In genomic region chr5:159987031-159987674, GRCh38 we compare ENCODE assay signal across 8 cellular contexts. TPM values are rescaled to one million over a fixed set of nuclear protein-coding genes. Genes with fewer than 3 reads are reported as not detected.
A peak's percentile ranks its signal among the peaks of the same experiment; 100 is the strongest.
DNase-seq lines count a peak whose midpoint lies in the region; ATAC-seq lines count a peak whose summit lies in the region.

No MANE protein-coding gene starts in this region.

- H3K27me3 ChIP-seq in BLaER1 treated with 17β-estradiol and CSF1 and Interleukin-3, amounts not matched to agents 10 nM and 100 nM, result peaks cover 15 to 36% (median 28%) of the 10 kb centered on the region in 11 experiments; a peak in 20 of 22 replicates

- H3K36me3 Mint-ChIP-seq in activated CD8-positive, alpha-beta T cell treated with anti-CD3 and anti-CD28 coated beads, Interleukin-2, amount 10 ng/mL, durations not matched to agents 7 days and 5 days (ENCODE audit: low read depth), result no peaks in the 10 kb centered on the region
- no peaks in the 10 kb centered on the region for H3K36me3 Mint-ChIP-seq in memory B cell

- H3K27ac Mint-ChIP-seq in activated CD8-positive, alpha-beta T cell treated with anti-CD3 and anti-CD28 coated beads, Interleukin-2, amount 10 ng/mL, durations not matched to agents 7 days and 5 days, result no peak overlapping the region
- H3K27ac Mint-ChIP-seq in memory B cell, result peak overlapping the region; percentile 86

- H3K27me3 Mint-ChIP-seq in activated CD8-positive, alpha-beta T cell treated with anti-CD3 and anti-CD28 coated beads, Interleukin-2, amount 10 ng/mL, durations not matched to agents 7 days and 5 days (ENCODE audit: low read depth), result peaks cover 46% of the 10 kb centered on the region
- peaks cover 10% of the 10 kb centered on the region for H3K27me3 Mint-ChIP-seq in memory B cell

- H3K9me3 Mint-ChIP-seq in activated CD8-positive, alpha-beta T cell treated with anti-CD3 and anti-CD28 coated beads, Interleukin-2, amount 10 ng/mL, durations not matched to agents 7 days and 5 days (ENCODE audit: insufficient read depth), result no peaks in the 10 kb centered on the region
- no peaks in the 10 kb centered on the region for H3K9me3 Mint-ChIP-seq in memory B cell

- peaks cover 5% of the 10 kb centered on the region for H3K4me1 Mint-ChIP-seq in activated CD8-positive, alpha-beta T cell treated with anti-CD3 and anti-CD28 coated beads, Interleukin-2, amount 10 ng/mL, durations not matched to agents 7 days and 5 days (ENCODE audit: low read depth)
- no peaks in the 10 kb centered on the region for H3K4me1 Mint-ChIP-seq in memory B cell

- H3K9me3 ChIP-seq in BLaER1 treated with 17β-estradiol and CSF1 and Interleukin-3, amounts not matched to agents 10 nM and 100 nM (replicated peaks in 1 of 11), result peaks cover 0 to 4% (median 0%) of the 10 kb centered on the region in 11 experiments; a peak in 3 of 22 replicates

- no peak overlapping the region for H3K27ac ChIP-seq in BLaER1 treated with 17β-estradiol and CSF1 and Interleukin-3, amounts not matched to agents 10 nM and 100 nM

- peak; percentile 93 for ATAC-seq in GM19397 (IDR thresholded peaks at IDR 0.05; ENCODE audit: unreplicated experiment)
- ATAC-seq in HG03521 (IDR thresholded peaks at IDR 0.05; ENCODE audit: unreplicated experiment), result peak; percentile 75
- ATAC-seq in activated CD8-positive, alpha-beta T cell treated with anti-CD3 and anti-CD28 coated beads, Interleukin-2, amount 10 ng/mL, durations not matched to agents 7 days and 5 days, result peak; percentile 98
- ATAC-seq in memory B cell (ENCODE audit: low read depth), result peak; percentile 88

- H3K4me3 ChIP-seq in BLaER1 treated with 17β-estradiol and CSF1 and Interleukin-3, amounts not matched to agents 10 nM and 100 nM, result peak overlapping the region; percentile 40 to 69 (median 51); a peak in 18 of 20 replicates

- POLR2A ChIA-PET in activated CD8-positive, alpha-beta T cell treated with anti-CD3 and anti-CD28 coated beads, Interleukin-2, amount 10 ng/mL, durations not matched to agents 7 days and 5 days (lab: Charles Lee), result no interaction called here

- H3K4me1 ChIP-seq in BLaER1 treated with 17β-estradiol and CSF1 and Interleukin-3, amounts not matched to agents 10 nM and 100 nM, result peaks cover 0 to 16% (median 10%) of the 10 kb centered on the region in 10 experiments; a peak in 12 of 20 replicates

- H3K36me3 ChIP-seq in BLaER1 treated with 17β-estradiol and CSF1 and Interleukin-3, amounts not matched to agents 10 nM and 100 nM, result no peaks in the 10 kb centered on the region

- H3K4me2 ChIP-seq in BLaER1 treated with 17β-estradiol and CSF1 and Interleukin-3, amounts not matched to agents 10 nM and 100 nM, result peak overlapping the region; percentile 79 to 97 (median 87)

- DNase-seq in NCI-H774 (lab: John Stamatoyannopoulos, UW), result peak; percentile 76
- peak; percentile 80 for DNase-seq in activated CD8-positive, alpha-beta T cell treated with anti-CD3 and anti-CD28 coated beads, Interleukin-2, amount 10 ng/mL, durations not matched to agents 7 days and 5 days
- DNase-seq in effector CD8-positive, alpha-beta T cell (lab: John Stamatoyannopoulos, UW), result peak; percentile 54
- peak; percentile 76 to 79 for DNase-seq in memory B cell (ENCODE audit: low spot score in 2 of 2)
- peak; percentile 57 for DNase-seq in stimulated activated CD8-positive, alpha-beta memory T cell treated with anti-CD3 and anti-CD28 coated beads, Interleukin-12 subunit alpha, Interleukin-12 subunit beta, amount 100 ng/mL, for 1 hour (ENCODE audit: low read depth)

- H3K4me3 Mint-ChIP-seq in activated CD8-positive, alpha-beta T cell treated with anti-CD3 and anti-CD28 coated beads, Interleukin-2, amount 10 ng/mL, durations not matched to agents 7 days and 5 days, result peak overlapping the region; percentile 49
- H3K4me3 Mint-ChIP-seq in memory B cell, result peak overlapping the region; percentile 79

- CTCF ChIA-PET in activated CD8-positive, alpha-beta T cell treated with anti-CD3 and anti-CD28 coated beads, Interleukin-2, amount 10 ng/mL, durations not matched to agents 7 days and 5 days (lab: Charles Lee), result interaction anchor here (0.6 to 4.0 kb wide), 35 partner anchors 9 to 830 kb away, joined by 3 to 24 read pairs (median 3); partner anchors contain the start of genes C1QTNF2 and TTC1

- H4K20me1 ChIP-seq in BLaER1 treated with 17β-estradiol and CSF1 and Interleukin-3, amounts not matched to agents 10 nM and 100 nM, result peaks cover 0 to 7% (median 0%) of the 10 kb centered on the region in 11 experiments; a peak in 1 of 22 replicates

- peak overlapping the region in 5 of 11 experiments; percentile 5 to 57 (median 31); a peak in 7 of 22 replicates for H3K9ac ChIP-seq in BLaER1 treated with 17β-estradiol and CSF1 and Interleukin-3, amounts not matched to agents 10 nM and 100 nM

RNA-seq across cellular contexts. Expression of gene TTC1, which starts 21.8 kb away (rescaled TPM):
- 10 to 100 TPM; 50.1 to 51.6 TPM for total RNA-seq in activated CD8-positive, alpha-beta T cell treated with anti-CD3 and anti-CD28 coated beads, Interleukin-2, amount 10 ng/mL, durations not matched to agents 7 days and 5 days
